Comparison of ENCODE assay signal across 7 cellular contexts in the genomic region with DNA sequence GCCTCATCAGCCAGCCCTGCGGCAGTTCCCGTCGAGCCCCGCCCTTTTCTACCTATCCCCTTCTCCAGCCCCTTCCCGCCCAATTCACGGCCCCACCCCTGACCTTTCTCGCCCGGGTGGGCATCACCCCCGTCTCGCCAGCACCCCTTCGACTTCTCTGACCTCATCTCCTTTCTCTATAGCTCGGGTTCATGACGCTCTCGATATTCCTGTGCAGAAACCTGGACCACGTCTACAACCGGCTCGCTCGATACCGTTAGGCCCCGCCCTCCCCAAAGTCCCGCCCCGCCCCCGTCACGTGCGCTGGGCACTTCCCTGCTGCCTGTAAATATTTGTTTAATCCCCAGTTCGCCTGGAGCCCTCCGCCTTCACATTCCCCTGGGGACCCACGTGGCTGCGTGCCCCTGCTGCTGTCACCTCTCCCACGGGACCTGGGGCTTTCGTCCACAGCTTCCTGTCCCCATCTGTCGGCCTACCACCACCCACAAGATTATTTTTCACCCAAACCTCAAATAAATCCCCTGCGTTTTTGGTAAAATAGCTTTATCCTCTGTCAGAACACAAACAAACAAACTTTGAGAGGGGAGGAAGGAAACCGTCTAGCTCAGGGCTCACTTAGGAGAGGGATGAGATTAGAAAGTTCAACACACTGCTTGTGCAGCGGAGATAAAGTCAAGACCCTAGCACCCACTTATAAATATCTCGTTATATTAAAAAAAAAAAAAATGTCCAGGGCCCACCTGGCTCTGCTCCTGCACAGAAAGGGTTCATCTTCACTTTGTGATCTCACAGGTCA. TPM values are rescaled to one million over a fixed set of nuclear protein-coding genes. Genes with fewer than 3 reads are reported as not detected.
DNase-seq lines count a peak whose midpoint lies in the region; ATAC-seq lines count a peak whose summit lies in the region.

No MANE protein-coding gene starts in this region.

- peak; percentile 77 for ATAC-seq in GM18511 (IDR thresholded peaks at IDR 0.05; ENCODE audit: unreplicated experiment)
- ATAC-seq in HG02571 (IDR thresholded peaks at IDR 0.05; ENCODE audit: unreplicated experiment): peak; percentile 70

- peak overlapping the region; percentile 49 for H3K27ac ChIP-seq in cingulate gyrus (ENCODE audit: low read depth, low read length)

- peak; percentile 96 for DNase-seq in NCI-H1436 (lab: John Stamatoyannopoulos, UW)
- peak; percentile 77 for DNase-seq in mucosa of gallbladder (ENCODE audit: low spot score)
- DNase-seq in SIG-M5 (lab: John Stamatoyannopoulos, UW): no peak
- no peak for DNase-seq in Ammon's horn (ENCODE audit: low spot score)

RNA-seq across cellular contexts. Expression of gene CD37, which starts 5.1 kb away (rescaled TPM):
- total RNA-seq in mucosa of gallbladder: 27.5 TPM

RNA-seq across cellular contexts. Expression of gene SLC6A16, which starts 15.3 kb away (rescaled TPM):
- 0.86 TPM for total RNA-seq in mucosa of gallbladder

RNA-seq across cellular contexts. Expression of gene TEAD2, which starts 21.9 kb away (rescaled TPM):
- 18.0 TPM for total RNA-seq in mucosa of gallbladder

RNA-seq across cellular contexts. Expression of gene DKKL1, which starts 23.4 kb away (rescaled TPM):
- not detected for total RNA-seq in mucosa of gallbladder

RNA-seq across cellular contexts. Expression of gene KASH5, which starts 47.8 kb away (rescaled TPM):
- not detected for total RNA-seq in mucosa of gallbladder

Comparison
In these comparisons a context has a peak if more than half of its experiments do, and no peak if none do; other contexts are left out.
1. DNase-seq: peak in NCI-H1436 (single experiment) and mucosa of gallbladder (single experiment); none in SIG-M5 (single experiment) and Ammon's horn (single experiment).